In genomic region chr2:26670931-26671460, GRCh38 we compare ENCODE assay signal across 21 cellular contexts. TPM values are rescaled to one million over a fixed set of nuclear protein-coding genes. Genes with fewer than 3 reads are reported as not detected.
"Had no signal": no experiment of that assay in that cellular context is flagged by ENCODE, and none has a peak within 500 bp of the region (broad histone marks: within the 10 kb centered on the region; RNA-seq: fewer than 3 reads in every experiment).

No MANE protein-coding gene starts in this region.

- H3K4me3 Mint-ChIP-seq: activated B cell treated with CpG ODN at 0.5 μM for 24 hours; activated CD4-positive, alpha-beta memory T cell treated with anti-CD3 and anti-CD28 coated beads for 36 hours; activated naive CD4-positive, alpha-beta T cell treated with anti-CD3 and anti-CD28 coated beads for 36 hours; central memory CD8-positive, alpha-beta T cell; naive thymus-derived CD8-positive, alpha-beta T cell had no signal

- H3K9me3 ChIP-seq: esophagus squamous epithelium, ovary, thyroid gland had no signal

- H3K4me1 ChIP-seq: esophagus squamous epithelium, heart right ventricle, spleen had no signal

- H3K27ac Mint-ChIP-seq: activated B cell treated with CpG ODN at 0.5 μM for 24 hours; activated CD4-positive, alpha-beta memory T cell treated with anti-CD3 and anti-CD28 coated beads for 36 hours; activated naive CD4-positive, alpha-beta T cell treated with anti-CD3 and anti-CD28 coated beads for 36 hours had no signal

- H3K4me3 ChIP-seq: esophagus squamous epithelium, heart right ventricle, ovary, spleen, thyroid gland had no signal

- ATAC-seq: heart right ventricle; naive thymus-derived CD8-positive, alpha-beta T cell had no signal

- DNase-seq: activated B cell treated with CpG ODN at 0.5 μM for 24 hours; activated CD4-positive, alpha-beta memory T cell treated with anti-CD3 and anti-CD28 coated beads for 36 hours; activated CD4-positive, alpha-beta T cell treated with anti-CD3 and anti-CD28 coated beads for 4 hours; activated naive CD4-positive, alpha-beta T cell treated with anti-CD3 and anti-CD28 coated beads for 36 hours; activated T-cell treated with anti-CD3 and anti-CD28 coated beads for 4 hours; cortex of kidney; effector CD8-positive, alpha-beta T cell; esophagus squamous epithelium; heart right ventricle; mesenchymal stem cell; naive thymus-derived CD8-positive, alpha-beta T cell; ovary; stimulated activated naive CD4-positive, alpha-beta T cell treated with Interleukin-2 at 50 U/mL for 16 hours; T-helper 2 cell; thyroid gland had no signal

- H3K9me3 Mint-ChIP-seq: activated B cell treated with CpG ODN at 0.5 μM for 24 hours; activated CD4-positive, alpha-beta memory T cell treated with anti-CD3 and anti-CD28 coated beads for 36 hours; activated naive CD4-positive, alpha-beta T cell treated with anti-CD3 and anti-CD28 coated beads for 36 hours; central memory CD8-positive, alpha-beta T cell had no signal

- H3K36me3 ChIP-seq: brain microvascular endothelial cell, esophagus squamous epithelium, heart right ventricle, ovary, spleen, thyroid gland had no signal

- H3K4me1 Mint-ChIP-seq: activated B cell treated with CpG ODN at 0.5 μM for 24 hours; central memory CD8-positive, alpha-beta T cell; naive thymus-derived CD8-positive, alpha-beta T cell had no signal

- H3K27me3 ChIP-seq: ovary, thyroid gland had no signal

- H3K36me3 Mint-ChIP-seq: activated CD4-positive, alpha-beta memory T cell treated with anti-CD3 and anti-CD28 coated beads for 36 hours had no signal

- H3K27ac ChIP-seq: brain microvascular endothelial cell, esophagus squamous epithelium, heart right ventricle, ovary, spleen, thyroid gland had no signal

RNA-seq across cellular contexts. Expression of gene KCNK3, which starts 21.5 kb away (rescaled TPM):
- total RNA-seq: activated B cell treated with CpG ODN at 0.5 μM for 24 hours; activated CD4-positive, alpha-beta memory T cell treated with anti-CD3 and anti-CD28 coated beads for 36 hours; activated naive CD4-positive, alpha-beta T cell treated with anti-CD3 and anti-CD28 coated beads for 36 hours; endothelial cell of umbilical vein; naive thymus-derived CD8-positive, alpha-beta T cell had no signal
- polyA plus RNA-seq: endothelial cell of umbilical vein; naive thymus-derived CD8-positive, alpha-beta T cell had no signal

RNA-seq across cellular contexts. Expression of gene CIB4, which starts 29.8 kb away (rescaled TPM):
- total RNA-seq: activated B cell treated with CpG ODN at 0.5 μM for 24 hours; activated CD4-positive, alpha-beta memory T cell treated with anti-CD3 and anti-CD28 coated beads for 36 hours; activated naive CD4-positive, alpha-beta T cell treated with anti-CD3 and anti-CD28 coated beads for 36 hours; endothelial cell of umbilical vein; heart right ventricle; lower leg skin; naive thymus-derived CD8-positive, alpha-beta T cell; ovary; spleen had no signal
- polyA plus RNA-seq: aorta; endothelial cell of umbilical vein; heart right ventricle; naive thymus-derived CD8-positive, alpha-beta T cell; spleen had no signal
